ENCODE assay signal across 21 cellular contexts in genomic region chr16:78490431-78490830, GRCh38.
"Had no signal": no experiment of that assay in that cellular context is flagged by ENCODE, and none has a peak within 500 bp of the region (broad histone marks: within the 10 kb centered on the region; RNA-seq: fewer than 3 reads in every experiment).

No MANE protein-coding gene starts in this region.

- DNase-seq: activated B cell treated with CpG ODN at 0.5 μM for 24 hours; activated CD4-positive, alpha-beta T cell treated with anti-CD3 and anti-CD28 coated beads for 1 hour; activated CD4-positive, alpha-beta T cell treated with anti-CD3 and anti-CD28 coated beads, Interleukin-2, amount 10 ng/mL, durations not matched to agents 24 days and 14 days; activated CD4-positive, alpha-beta T cell treated with anti-CD3 and anti-CD28 coated beads, Interleukin-2, amount 50 U/mL, for 48 hours; activated CD8-positive, alpha-beta memory T cell treated with anti-CD3 and anti-CD28 coated beads, Interleukin-2, amount 10 ng/mL, durations not matched to agents 7 days and 5 days; activated effector memory CD4-positive, alpha-beta T cell treated with Interleukin-2 at 50 U/mL for 16 hours; activated naive CD4-positive, alpha-beta T cell; activated naive CD8-positive, alpha-beta T cell treated with anti-CD3 and anti-CD28 coated beads, Interleukin-2, amount 50 U/mL, for 24 hours; activated T-cell treated with anti-CD3 and anti-CD28 coated beads, Interleukin-2, amount 50 U/mL, for 24 hours; KG1; MV-4-11; NCI-H1105; NCI-H1436; NCI-H1694 treated with DMSO at 0.1 percent for 48 hours; NCI-H2029 treated with DMSO at 0.1 percent for 48 hours; NCI-H510A treated with DMSO at 0.1 percent for 48 hours; NCI-H69; PC-3; SHP77 treated with DMSO at 0.1 percent for 48 hours; T-helper 9 cell had no signal

- ATAC-seq: activated CD8-positive, alpha-beta memory T cell treated with anti-CD3 and anti-CD28 coated beads, Interleukin-2, amount 10 ng/mL, durations not matched to agents 7 days and 5 days; activated naive CD4-positive, alpha-beta T cell treated with anti-CD3 and anti-CD28 coated beads, Interleukin-2, amount 50 U/mL, for 72 hours; activated naive CD8-positive, alpha-beta T cell treated with anti-CD3 and anti-CD28 coated beads, Interleukin-2, amount 50 U/mL, for 24 hours; PC-3 had no signal
